In genomic region chr2:68388358-68388757, GRCh38 we compare ENCODE assay signal across 12 cellular contexts.
DNase-seq lines count a peak whose midpoint lies in the region; ATAC-seq and TF ChIP-seq lines count a peak whose summit lies in the region.
"Had no signal": no experiment of that assay in that cellular context is flagged by ENCODE, and none has a peak within 500 bp of the region (broad histone marks: within the 10 kb centered on the region; RNA-seq: fewer than 3 reads in every experiment).

No MANE protein-coding gene starts in this region.

- DNase-seq in GM06990 (ENCODE audit: extremely low read depth, insufficient read length) (no peak), COLO829 (ENCODE audit: low spot score) (no peak), NCI-H2107 treated with DMSO at 0.1 percent for 48 hours (lab: John Stamatoyannopoulos, UW; ENCODE audit: unreplicated experiment) (no peak), NCI-H446 (lab: John Stamatoyannopoulos, UW) (no peak), NCI-H1105 (lab: John Stamatoyannopoulos, UW) (no peak)
- DNase-seq in central memory CD8-positive, alpha-beta T cell (ENCODE audit: low spot score in 2 of 2) = no peak
- DNase-seq: Caco-2; NCI-H82; stimulated activated CD4-positive, alpha-beta T cell treated with anti-CD3 and anti-CD28 coated beads, Interleukin-4, amount 100 ng/mL, for 1 hour; tibial artery had no signal

- peaks cover 26% of the 10 kb centered on the region for H3K36me3 ChIP-seq in GM06990 (ENCODE audit: control insufficient read depth, insufficient read depth, low read length)
- H3K36me3 ChIP-seq: tibial artery had no signal

- peaks cover 77% of the 10 kb centered on the region for H3K36me3 Mint-ChIP-seq in central memory CD8-positive, alpha-beta T cell (ENCODE audit: insufficient read depth)

- H3K27ac Mint-ChIP-seq in central memory CD8-positive, alpha-beta T cell (ENCODE audit: low read depth) = peak overlapping the region; percentile 96

- H3K4me1 Mint-ChIP-seq in central memory CD8-positive, alpha-beta T cell = peaks cover 85% of the 10 kb centered on the region

- TF ChIP-seq CTCF in GM06990 (IDR thresholded peaks at IDR 0.05; ENCODE audit: insufficient read depth, low read length, poor library complexity, severe bottlenecking) = no peak

- ATAC-seq in GM19351 (IDR thresholded peaks at IDR 0.05; ENCODE audit: unreplicated experiment) (peak; percentile 35), HG03354 (IDR thresholded peaks at IDR 0.05; ENCODE audit: poor library complexity, severe bottlenecking, unreplicated experiment) (peak; percentile 55)
- no peak for ATAC-seq in central memory CD8-positive, alpha-beta T cell (replicated peaks; ENCODE audit: extremely low read depth, poor library complexity, severe bottlenecking)

- no peaks in the 10 kb centered on the region for H3K27me3 Mint-ChIP-seq in central memory CD8-positive, alpha-beta T cell

- peak overlapping the region; percentile 58 for H3K4me3 ChIP-seq in GM06990 (replicated peaks; ENCODE audit: low read depth, low read length)
- H3K4me3 ChIP-seq: tibial artery had no signal

- H3K4me3 Mint-ChIP-seq in central memory CD8-positive, alpha-beta T cell = peak overlapping the region; percentile 64

- no peaks in the 10 kb centered on the region for H3K9me3 Mint-ChIP-seq in central memory CD8-positive, alpha-beta T cell

- H3K27me3 ChIP-seq in GM06990 (replicated peaks; ENCODE audit: control insufficient read depth, insufficient read depth, low read length) = no peaks in the 10 kb centered on the region
- H3K27me3 ChIP-seq: tibial artery had no signal
